ENCODE assay signal across 23 cellular contexts in the genomic region with DNA sequence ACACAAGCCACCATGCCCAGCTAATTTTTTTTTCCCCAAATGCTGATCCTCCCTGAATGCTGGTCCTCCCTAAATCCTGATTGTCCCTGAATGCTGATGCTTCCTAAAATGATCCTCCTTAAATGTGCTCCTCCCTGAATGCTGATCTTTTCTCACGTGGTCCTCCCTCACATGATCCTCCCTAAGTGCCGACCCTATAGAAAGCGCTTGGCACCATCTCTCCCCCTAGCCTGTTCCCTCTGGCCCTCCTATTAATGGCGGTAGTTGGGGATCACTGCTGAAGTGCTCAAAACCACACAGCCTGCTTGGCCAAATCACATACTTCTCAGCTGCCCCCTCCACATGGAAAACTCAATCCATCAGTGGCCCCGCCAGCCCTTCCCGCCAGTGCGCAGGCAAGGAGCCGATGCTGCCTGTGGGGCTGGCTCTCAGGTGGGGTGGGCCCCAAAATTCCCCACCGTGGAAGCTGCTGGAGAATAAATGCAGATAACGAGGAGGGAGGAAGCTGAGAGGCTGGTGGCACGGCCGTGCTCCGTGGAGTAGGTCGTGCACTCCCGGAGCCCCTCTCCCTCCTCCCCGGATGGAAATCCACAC. TPM values are rescaled to one million over a fixed set of nuclear protein-coding genes. Genes with fewer than 3 reads are reported as not detected.
"Had no signal": no experiment of that assay in that cellular context is flagged by ENCODE, and none has a peak within 500 bp of the region (broad histone marks: within the 10 kb centered on the region; RNA-seq: fewer than 3 reads in every experiment).

No MANE protein-coding gene starts in this region.

- H3K36me3 Mint-ChIP-seq: stimulated activated memory B cell treated with anti-CD40 and anti-IgM and Interleukin-4, amounts not matched to agents 10 μg/mL and 1 μg/mL and 100 μg/mL, for 72 hours had no signal

- ATAC-seq: esophagus mucosa; gastrocnemius medialis; heart right ventricle; left lobe of liver; natural killer cell treated with Interleukin-12 subunit alpha and Interleukin-12 subunit beta and Interleukin-15 and Interleukin-18, amount 100 ng/mL, for 72 hours; sciatic nerve; stimulated activated memory B cell treated with anti-CD40 and anti-IgM and Interleukin-4, amounts not matched to agents 10 μg/mL and 1 μg/mL and 100 μg/mL, for 72 hours; upper lobe of right lung had no signal

- H3K4me3 Mint-ChIP-seq: natural killer cell treated with Interleukin-12 subunit alpha and Interleukin-12 subunit beta and Interleukin-15 and Interleukin-18, amount 100 ng/mL, for 72 hours; stimulated activated memory B cell treated with anti-CD40 and anti-IgM and Interleukin-4, amounts not matched to agents 10 μg/mL and 1 μg/mL and 100 μg/mL, for 72 hours; stimulated activated naive CD8-positive, alpha-beta T cell treated with anti-CD3 and anti-CD28 coated beads, Interleukin-15, Interleukin-2, amounts not matched to agents 100 ng/mL and 50 ng/mL, for 24 hours had no signal

- H3K9me3 ChIP-seq: gastrocnemius medialis, upper lobe of right lung had no signal

- H3K4me3 ChIP-seq: coronary artery, gastrocnemius medialis, heart right ventricle, spleen, tibial artery, upper lobe of right lung had no signal

- H3K27ac ChIP-seq: coronary artery, gastrocnemius medialis, heart right ventricle, spleen, tibial artery, upper lobe of right lung had no signal

- H3K27ac Mint-ChIP-seq: natural killer cell treated with Interleukin-12 subunit alpha and Interleukin-12 subunit beta and Interleukin-15 and Interleukin-18, amount 100 ng/mL, for 72 hours; stimulated activated memory B cell treated with anti-CD40 and anti-IgM and Interleukin-4, amounts not matched to agents 10 μg/mL and 1 μg/mL and 100 μg/mL, for 72 hours; stimulated activated naive CD8-positive, alpha-beta T cell treated with anti-CD3 and anti-CD28 coated beads, Interleukin-15, Interleukin-2, amounts not matched to agents 100 ng/mL and 50 ng/mL, for 24 hours had no signal

- H3K36me3 ChIP-seq: gastrocnemius medialis, heart right ventricle, spleen, tibial artery, upper lobe of right lung had no signal

- H3K4me1 ChIP-seq: gastrocnemius medialis, upper lobe of right lung had no signal

- FAIRE-seq: endometrium, islet of Langerhans had no signal

- H3K27me3 ChIP-seq: upper lobe of right lung had no signal

- DNase-seq: effector CD8-positive, alpha-beta T cell; gastrocnemius medialis; heart right ventricle; hypothalamus; midbrain; spleen; stimulated activated CD4-positive, alpha-beta T cell treated with anti-CD3 and anti-CD28 coated beads, Interleukin-15, amount 100 ng/mL, for 24 hours; stimulated activated CD4-positive, alpha-beta T cell treated with anti-CD3 and anti-CD28 coated beads, Interleukin-1b, Interleukin-23, amount 100 ng/mL, for 48 hours; stimulated activated CD4-positive, alpha-beta T cell treated with anti-CD3 and anti-CD28 coated beads, Interleukin-4, amount 100 ng/mL, for 24 hours; tibial artery; upper lobe of right lung had no signal

- H3K9me3 Mint-ChIP-seq: natural killer cell treated with Interleukin-12 subunit alpha and Interleukin-12 subunit beta and Interleukin-15 and Interleukin-18, amount 100 ng/mL, for 72 hours had no signal

RNA-seq across cellular contexts. Expression of a gene that starts 42.9 kb away (rescaled TPM):
- total RNA-seq: dermis microvascular lymphatic vessel endothelial cell; esophagus mucosa; fibroblast of lung; gastrocnemius medialis; natural killer cell treated with Interleukin-12 subunit alpha and Interleukin-12 subunit beta and Interleukin-15 and Interleukin-18, amount 100 ng/mL, for 72 hours; pulmonary artery endothelial cell had no signal
